Comparison of ENCODE assay signal across 14 cellular contexts in genomic region chr1:161849518-161849917, GRCh38.
"Had no signal": no experiment of that assay in that cellular context is flagged by ENCODE, and none has a peak within 500 bp of the region (broad histone marks: within the 10 kb centered on the region; RNA-seq: fewer than 3 reads in every experiment).

No MANE protein-coding gene starts in this region.

- DNase-seq: activated B cell treated with CpG ODN at 0.5 μM for 24 hours; activated CD4-positive, alpha-beta T cell treated with anti-CD3 and anti-CD28 coated beads, Interleukin-2, amount 50 U/mL, for 48 hours; activated effector memory CD4-positive, alpha-beta T cell treated with Interleukin-2 at 50 U/mL for 16 hours; caudate nucleus; cortex of kidney; effector CD8-positive, alpha-beta T cell; kidney; left ventricle myocardium superior; stimulated activated CD4-positive, alpha-beta T cell treated with anti-CD3 and anti-CD28 coated beads, Interleukin-4, amount 100 ng/mL, for 4 hours; T-helper 1 cell; tibial artery had no signal

- H3K4me1 Mint-ChIP-seq: activated B cell treated with CpG ODN at 0.5 μM for 24 hours had no signal

- H3K9me3 Mint-ChIP-seq: activated B cell treated with CpG ODN at 0.5 μM for 24 hours had no signal

- ATAC-seq: left ventricle myocardium superior had no signal

- H3K27me3 Mint-ChIP-seq: activated B cell treated with CpG ODN at 0.5 μM for 24 hours had no signal

- H3K4me1 ChIP-seq: tibial artery had no signal

- H3K27ac Mint-ChIP-seq: activated B cell treated with CpG ODN at 0.5 μM for 24 hours had no signal

- H3K4me3 ChIP-seq: hepatocyte, right atrium auricular region, skin epidermis, tibial artery had no signal

- H3K27me3 ChIP-seq: hepatocyte, right atrium auricular region, tibial artery had no signal

- H3K4me3 Mint-ChIP-seq: activated B cell treated with CpG ODN at 0.5 μM for 24 hours had no signal

- H3K27ac ChIP-seq: hepatocyte, right atrium auricular region, skin epidermis, tibial artery had no signal

- H3K9me3 ChIP-seq: right atrium auricular region, tibial artery had no signal
